ENCODE assay signal across 1 cellular context in genomic region chr10:3811331-3811870, GRCh38.
TF ChIP-seq lines count a peak whose summit lies in the region.

No MANE protein-coding gene starts in this region.

TF ChIP-seq in K562, 482 proteins besides CTCF, POLR2A, EP300 and RAD21 (continued from another document):
- peak; percentile 69; the same call in 1 of the 2 replicates for TF ChIP-seq ZNF584 (CRISPR knock-in tag; IDR thresholded peaks at IDR 0.05; ENCODE audit: low read depth)
- no peak for TF ChIP-seq ATF3 (IDR thresholded peaks at IDR 0.05)
- no peak for TF ChIP-seq ATF3 (CRISPR knock-in tag; conservative IDR thresholded peaks at IDR 0.05)
- TF ChIP-seq KLF10 (CRISPR knock-in tag; IDR thresholded peaks at IDR 0.05): no peak
- no peak for TF ChIP-seq PTTG1 (tag; IDR thresholded peaks at IDR 0.05; ENCODE audit: low read depth)
- TF ChIP-seq TRIM28 (IDR thresholded peaks at IDR 0.05): no peak
- TF ChIP-seq CBX5 (IDR thresholded peaks at IDR 0.05; ENCODE audit: borderline replicate concordance, low read depth): no peak
- TF ChIP-seq ETV5 (CRISPR knock-in tag; IDR thresholded peaks at IDR 0.05; ENCODE audit: low read depth): no peak
- no peak for TF ChIP-seq PHF21A (IDR thresholded peaks at IDR 0.05; ENCODE audit: borderline replicate concordance, low read depth)
- no peak for TF ChIP-seq TFAM (CRISPR knock-in tag; conservative IDR thresholded peaks at IDR 0.05)
- no peak for TF ChIP-seq ZNF239 (CRISPR knock-in tag; IDR thresholded peaks at IDR 0.05)
- TF ChIP-seq USF1 (CRISPR knock-in tag; IDR thresholded peaks at IDR 0.05): no peak
- TF ChIP-seq PRMT5 (CRISPR knock-in tag; IDR thresholded peaks at IDR 0.05): no peak
- TF ChIP-seq RBM22 (IDR thresholded peaks at IDR 0.05; ENCODE audit: low read depth, low read length, poor library complexity, severe bottlenecking): no peak
- TF ChIP-seq ZNF639 (CRISPR knock-in tag; conservative IDR thresholded peaks at IDR 0.05 in 1 of 2, IDR thresholded peaks at IDR 0.05 in 1 of 2): peak in 1 of 2 experiments; percentile 50; a peak in 2 of 4 replicates
- no peak for TF ChIP-seq U2AF1 (optimal IDR thresholded peaks at IDR 0.05; ENCODE audit: low read depth, low read length)
- TF ChIP-seq MCM2 (IDR thresholded peaks at IDR 0.05; ENCODE audit: low read depth): no peak
- TF ChIP-seq TAF15 (IDR thresholded peaks at IDR 0.05; ENCODE audit: low read depth, low read length): no peak
- no peak for TF ChIP-seq GABPB1 (CRISPR knock-in tag; IDR thresholded peaks at IDR 0.05)
